In the genomic region with DNA sequence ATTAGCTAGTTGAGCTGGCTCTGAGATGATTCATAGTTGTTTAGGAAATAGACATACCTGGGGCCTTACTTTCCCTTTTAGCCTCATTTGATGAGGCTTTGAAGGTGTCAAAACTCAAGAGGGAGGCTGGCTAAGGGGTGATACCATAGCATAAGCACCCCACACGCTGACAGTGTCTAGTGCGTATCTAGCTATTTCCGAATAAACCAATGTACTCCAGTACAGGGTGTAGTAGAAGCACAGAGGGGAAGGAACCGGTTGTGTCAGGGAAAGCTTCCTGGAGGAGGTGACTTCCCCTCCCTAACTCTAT, we compare ENCODE assay signal across 19 cellular contexts.
DNase-seq lines count a peak whose midpoint lies in the region; ATAC-seq, FAIRE-seq and TF ChIP-seq lines count a peak whose summit lies in the region.
"Had no signal": no experiment of that assay in that cellular context is flagged by ENCODE, and none has a peak within 500 bp of the region (broad histone marks: within the 10 kb centered on the region; RNA-seq: fewer than 3 reads in every experiment).

No MANE protein-coding gene starts in this region.

- DNase-seq in Caco-2 (no peak), astrocyte (ENCODE audit: low read depth) (no peak), foreskin keratinocyte (peak; percentile 87 to 89), osteoblast (ENCODE audit: insufficient read length, low spot score, missing footprints) (no peak), DMS79 (lab: John Stamatoyannopoulos, UW) (no peak), DMS153 (lab: John Stamatoyannopoulos, UW) (no peak), T-cell (no peak)
- DNase-seq: activated CD4-positive, alpha-beta T cell treated with anti-CD3 and anti-CD28 coated beads, Interleukin-2, amount 50 U/mL, for 48 hours; activated naive CD4-positive, alpha-beta T cell treated with anti-CD3 and anti-CD28 coated beads, Interleukin-2, amount 50 U/mL, for 16 hours; DND-41; GM23248; immature natural killer cell; NCI-H1436 treated with DMSO at 0.1 percent for 48 hours; NCI-H345; stimulated activated CD4-positive, alpha-beta T cell treated with anti-CD3 and anti-CD28 coated beads, Interleukin-15, amount 100 ng/mL, for 24 hours; stimulated activated naive B cell treated with anti-CD40 and anti-IgM and Interleukin-4, amounts not matched to agents 10 μg/mL and 1 μg/mL and 100 μg/mL, for 72 hours had no signal

- TF ChIP-seq CTCF in Caco-2 (IDR thresholded peaks at IDR 0.05; ENCODE audit: insufficient read depth in 1 of 2, low read depth in 1 of 2, low read length in 1 of 2, severe bottlenecking in 1 of 2, unreplicated experiment in 1 of 2) = no peak
- TF ChIP-seq CTCF in astrocyte (IDR thresholded peaks at IDR 0.05; ENCODE audit: insufficient read depth, low read depth, low read length) = no peak
- TF ChIP-seq CTCF in foreskin keratinocyte (conservative IDR thresholded peaks at IDR 0.05) = no peak
- TF ChIP-seq CTCF in osteoblast (IDR thresholded peaks at IDR 0.05; ENCODE audit: extremely low read depth, low read depth, low read length) = no peak

- H3K4me3 Mint-ChIP-seq in Caco-2 (ENCODE audit: unreplicated experiment) (no peak overlapping the region), astrocyte (ENCODE audit: unreplicated experiment) (no peak overlapping the region), T-cell (no peak overlapping the region)
- H3K4me3 Mint-ChIP-seq: stimulated activated naive B cell treated with anti-CD40 and anti-IgM and Interleukin-4, amounts not matched to agents 10 μg/mL and 1 μg/mL and 100 μg/mL, for 72 hours had no signal

- H3K27ac ChIP-seq in astrocyte (ENCODE audit: low read depth, low read length) (peak overlapping the region; percentile 95), foreskin keratinocyte (no peak overlapping the region), osteoblast (ENCODE audit: low read depth, low read length) (peak overlapping the region; percentile 97)

- H3K36me3 Mint-ChIP-seq in Caco-2 (ENCODE audit: insufficient read depth, unreplicated experiment) = peaks cover 42% of the 10 kb centered on the region
- peaks cover 37% of the 10 kb centered on the region for H3K36me3 Mint-ChIP-seq in astrocyte (ENCODE audit: low read depth, unreplicated experiment)
- no peaks in the 10 kb centered on the region for H3K36me3 Mint-ChIP-seq in T-cell
- H3K36me3 Mint-ChIP-seq: immature natural killer cell had no signal

- no peak overlapping the region for H2AFZ ChIP-seq in astrocyte (ENCODE audit: low read depth, low read length)
- H2AFZ ChIP-seq in osteoblast (ENCODE audit: low read length) = no peak overlapping the region
- H2AFZ ChIP-seq: GM23248 had no signal

- H3K4me1 ChIP-seq in Caco-2 (peaks cover 89% of the 10 kb centered on the region), astrocyte (ENCODE audit: insufficient read depth, low read length) (peaks cover 58% of the 10 kb centered on the region), foreskin keratinocyte (peaks cover 30% of the 10 kb centered on the region), osteoblast (ENCODE audit: insufficient read depth, low read length) (peaks cover 57% of the 10 kb centered on the region)

- POLR2A ChIA-PET in Caco-2 (lab: Charles Lee) (no interaction called here), T-cell (lab: Charles Lee) (no interaction called here)

- H3K9ac ChIP-seq in astrocyte (ENCODE audit: low read length) = no peak overlapping the region
- H3K9ac ChIP-seq: GM23248 had no signal

- H3K79me2 ChIP-seq in astrocyte (ENCODE audit: insufficient read depth, low read length) (peaks cover 72% of the 10 kb centered on the region), osteoblast (ENCODE audit: insufficient read depth, low read length) (peaks cover 19% of the 10 kb centered on the region)

- H3K27me3 Mint-ChIP-seq in Caco-2 (ENCODE audit: insufficient read depth, unreplicated experiment) (no peaks in the 10 kb centered on the region), astrocyte (ENCODE audit: low read depth, unreplicated experiment) (no peaks in the 10 kb centered on the region), T-cell (no peaks in the 10 kb centered on the region)
- H3K27me3 Mint-ChIP-seq: type B pancreatic cell had no signal

- BruUV-seq in Caco-2 (replicated peaks; lab: Mats Ljungman, UMichigan) = no TSS peak

- H3K9me3 ChIP-seq in Caco-2 (no peaks in the 10 kb centered on the region), astrocyte (ENCODE audit: insufficient read depth, low read depth, low read length) (no peaks in the 10 kb centered on the region), osteoblast (ENCODE audit: low read depth, low read length) (no peaks in the 10 kb centered on the region)

- no peaks in the 10 kb centered on the region; the same call in 1 of the 2 replicates for H3K36me3 ChIP-seq in Caco-2 (ENCODE audit: control insufficient read depth, insufficient read depth, low read length)
- H3K36me3 ChIP-seq in astrocyte (ENCODE audit: insufficient read depth, low read length) = peaks cover 2% of the 10 kb centered on the region
- H3K36me3 ChIP-seq in osteoblast (ENCODE audit: insufficient read depth, low read length) = no peaks in the 10 kb centered on the region

- H3K4me1 Mint-ChIP-seq in Caco-2 (ENCODE audit: low read depth, unreplicated experiment) = peaks cover 42% of the 10 kb centered on the region
- peaks cover 64% of the 10 kb centered on the region for H3K4me1 Mint-ChIP-seq in astrocyte (ENCODE audit: low read depth, unreplicated experiment)
- H3K4me1 Mint-ChIP-seq in T-cell = no peaks in the 10 kb centered on the region
- H3K4me1 Mint-ChIP-seq: stimulated activated naive B cell treated with anti-CD40 and anti-IgM and Interleukin-4, amounts not matched to agents 10 μg/mL and 1 μg/mL and 100 μg/mL, for 72 hours had no signal

- H3K27me3 ChIP-seq in Caco-2 (replicated peaks; ENCODE audit: control insufficient read depth, insufficient read depth, low read length) (no peaks in the 10 kb centered on the region), astrocyte (ENCODE audit: insufficient read depth, low read length) (no peaks in the 10 kb centered on the region), foreskin keratinocyte (no peaks in the 10 kb centered on the region), osteoblast (ENCODE audit: insufficient read depth, low read length) (no peaks in the 10 kb centered on the region)

- CTCF ChIA-PET in Caco-2 (lab: Charles Lee) = interaction anchor here (2.5 kb wide), 1 partner anchor 53 kb away, joined by 10 read pairs; no protein-coding TSS in a partner anchor
- CTCF ChIA-PET in T-cell (lab: Charles Lee) = no interaction called here

- ATAC-seq in foreskin keratinocyte = peak; percentile 26
- ATAC-seq in GM21576 (IDR thresholded peaks at IDR 0.05; ENCODE audit: unreplicated experiment) = no peak
- no peak for ATAC-seq in T-cell (replicated peaks in 1 of 4)
- ATAC-seq: Right ventricle myocardium inferior; stimulated activated naive B cell treated with anti-CD40 and anti-IgM and Interleukin-4, amounts not matched to agents 10 μg/mL and 1 μg/mL and 100 μg/mL, for 72 hours had no signal

- intact Hi-C loops in Caco-2 (cut with micrococcal nuclease; ENCODE audit: unreplicated experiment) = loop anchor here (2.0 kb wide), 1 partner anchor 24 kb away; no protein-coding TSS in a partner anchor

- H4K20me1 ChIP-seq in astrocyte (ENCODE audit: insufficient read depth, low read length) (peaks cover 20% of the 10 kb centered on the region), osteoblast (ENCODE audit: insufficient read depth, low read length) (no peaks in the 10 kb centered on the region)

- H3K27ac Mint-ChIP-seq in Caco-2 (ENCODE audit: unreplicated experiment) (peak overlapping the region; percentile 90), astrocyte (ENCODE audit: unreplicated experiment) (peak overlapping the region; percentile 26), T-cell (no peak overlapping the region)
- H3K27ac Mint-ChIP-seq: stimulated activated naive B cell treated with anti-CD40 and anti-IgM and Interleukin-4, amounts not matched to agents 10 μg/mL and 1 μg/mL and 100 μg/mL, for 72 hours had no signal

- H3K4me2 ChIP-seq in astrocyte (ENCODE audit: low read length) (no peak overlapping the region), osteoblast (ENCODE audit: insufficient read depth, low read length) (no peak overlapping the region)

- H3K9me3 Mint-ChIP-seq in Caco-2 (ENCODE audit: unreplicated experiment) (no peaks in the 10 kb centered on the region), astrocyte (ENCODE audit: unreplicated experiment) (no peaks in the 10 kb centered on the region), T-cell (no peaks in the 10 kb centered on the region)
- H3K9me3 Mint-ChIP-seq: immature natural killer cell; stimulated activated naive B cell treated with anti-CD40 and anti-IgM and Interleukin-4, amounts not matched to agents 10 μg/mL and 1 μg/mL and 100 μg/mL, for 72 hours; type B pancreatic cell had no signal

- FAIRE-seq in astrocyte (lab: Jason Lieb, UNC) = no peak

- no peak overlapping the region for H3K4me3 ChIP-seq in Caco-2 (ENCODE audit: low read depth, low read length)
- H3K4me3 ChIP-seq in astrocyte (ENCODE audit: insufficient read depth, low read depth, low read length) = no peak overlapping the region
- no peak overlapping the region for H3K4me3 ChIP-seq in osteoblast (ENCODE audit: insufficient read depth, low read length)
- H3K4me3 ChIP-seq: GM23248 had no signal

Comparison
In these comparisons a context has a peak if more than half of its experiments do, and no peak if none do; other contexts are left out.
1. DNase-seq: peak in foreskin keratinocyte (2 of 2); none in Caco-2 (0 of 2), astrocyte (single experiment), osteoblast (single experiment), DMS79 (single experiment), DMS153 (single experiment) and T-cell (0 of 34).
2. H3K27ac Mint-ChIP-seq: peak in Caco-2 (single experiment) and astrocyte (single experiment); none in T-cell (0 of 2).